ENCODE assay signal across 25 cellular contexts in the genomic region with DNA sequence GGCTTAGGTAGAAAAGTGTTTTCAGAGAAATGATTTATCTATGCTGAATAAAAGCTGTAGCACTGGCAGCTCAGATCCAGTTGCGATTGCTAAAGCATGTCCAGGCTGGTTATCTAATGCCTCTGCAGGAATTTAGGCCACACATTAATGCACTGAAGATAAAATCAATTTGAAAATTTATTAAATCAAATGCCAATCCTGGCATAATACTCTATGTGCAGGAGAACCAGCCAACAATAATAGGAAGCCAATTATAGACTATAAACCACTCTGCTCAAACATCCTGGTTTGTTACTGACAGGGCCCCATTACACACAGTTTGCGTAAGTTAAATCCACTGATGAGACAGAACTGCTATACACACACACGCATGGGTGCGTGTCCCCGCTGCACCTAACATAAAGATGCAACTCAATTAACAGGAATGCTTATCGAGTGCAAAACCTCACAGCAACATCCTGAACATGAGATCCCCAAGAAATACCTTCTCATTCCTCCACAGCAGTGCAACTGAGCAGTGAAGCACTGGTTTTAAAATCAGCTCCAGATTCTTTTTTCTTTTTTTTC. TPM values are rescaled to one million over a fixed set of nuclear protein-coding genes. Genes with fewer than 3 reads are reported as not detected.
DNase-seq lines count a peak whose midpoint lies in the region; ATAC-seq and TF ChIP-seq lines count a peak whose summit lies in the region.
"Had no signal": no experiment of that assay in that cellular context is flagged by ENCODE, and none has a peak within 500 bp of the region (broad histone marks: within the 10 kb centered on the region; RNA-seq: fewer than 3 reads in every experiment).

No MANE protein-coding gene starts in this region.

- no peaks in the 10 kb centered on the region for H3K9me3 ChIP-seq in breast epithelium
- H3K9me3 ChIP-seq: right lobe of liver, stomach, tibial artery had no signal

- no peaks in the 10 kb centered on the region for H3K36me3 ChIP-seq in breast epithelium
- H3K36me3 ChIP-seq: right lobe of liver, stomach, tibial artery had no signal

- no peak for TF ChIP-seq CTCF in C4-2B (conservative IDR thresholded peaks at IDR 0.05)
- no peak for TF ChIP-seq CTCF in breast epithelium (IDR thresholded peaks at IDR 0.05)

- H3K27ac ChIP-seq in C4-2B (peak overlapping the region; percentile 75), breast epithelium (peak overlapping the region; percentile 21 to 30)
- H3K27ac ChIP-seq: BLaER1 treated with 17β-estradiol and CSF1 and Interleukin-3, amounts not matched to agents 10 nM and 100 nM; parathyroid adenoma; right lobe of liver; stomach; tibial artery had no signal

- peaks cover 0 to 8% of the 10 kb centered on the region in 2 donors for H3K4me1 ChIP-seq in breast epithelium
- H3K4me1 ChIP-seq: parathyroid adenoma, right lobe of liver had no signal

- intact Hi-C loops in breast epithelium (cut with DNase I; ENCODE audit: low total_unique reads) = no loop called here

- no peak for TF ChIP-seq POLR2A in breast epithelium (IDR thresholded peaks at IDR 0.05)

- ATAC-seq in HG02870 (IDR thresholded peaks at IDR 0.05; ENCODE audit: unreplicated experiment) = no peak
- ATAC-seq: right lobe of liver had no signal

- no peaks in the 10 kb centered on the region for H3K27me3 ChIP-seq in breast epithelium
- H3K27me3 ChIP-seq: BLaER1 treated with 17β-estradiol and CSF1 and Interleukin-3, amounts not matched to agents 10 nM and 100 nM; right lobe of liver; stomach; tibial artery had no signal

- no peak overlapping the region for H3K4me3 ChIP-seq in breast epithelium
- H3K4me3 ChIP-seq: BLaER1 treated with 17β-estradiol and CSF1 and Interleukin-3, amounts not matched to agents 10 nM and 100 nM; right lobe of liver; stomach; tibial artery had no signal

- peak; percentile 61 to 71 for DNase-seq in NOMO-1 (lab: John Stamatoyannopoulos, UW; ENCODE audit: unreplicated experiment in 2 of 2)
- no peak for DNase-seq in breast epithelium (ENCODE audit: low spot score in 2 of 2)
- DNase-seq in iris pigment epithelial cell (ENCODE audit: low read depth) = peak; percentile 19
- no peak for DNase-seq in activated T-cell treated with anti-CD3 and anti-CD28 coated beads, Interleukin-2, amount 50 U/mL, for 48 hours
- no peak for DNase-seq in activated naive CD4-positive, alpha-beta T cell treated with Interleukin-2 at 50 U/mL for 16 hours
- no peak for DNase-seq in activated naive CD4-positive, alpha-beta T cell treated with anti-CD3 and anti-CD28 coated beads, Interleukin-2, amount 50 U/mL, for 16 hours
- DNase-seq: ACHN; activated CD4-positive, alpha-beta T cell treated with anti-CD3 and anti-CD28 coated beads, Interleukin-2, amount 10 ng/mL, durations not matched to agents 7 days and 5 days; activated naive CD8-positive, alpha-beta T cell treated with anti-CD3 and anti-CD28 coated beads for 36 hours; Calu3; DND-41; GOT3; islet precursor cell; Kasumi-1; NCI-H1092; NCI-H446 treated with DMSO at 0.1 percent for 48 hours; nephron progenitor cell; right lobe of liver; stimulated activated CD4-positive, alpha-beta T cell treated with anti-CD3 and anti-CD28 coated beads, Interleukin-15, amount 100 ng/mL, for 24 hours; stomach; tibial artery had no signal

RNA-seq across cellular contexts. Expression of a gene that starts 40.6 kb away (rescaled TPM):
- 100 to 1,000 TPM; 225 to 271 (median 252) TPM for total RNA-seq in breast epithelium

Comparison
In these comparisons a context has a peak if more than half of its experiments do, and no peak if none do; other contexts are left out.
1. DNase-seq: peak in NOMO-1 (2 of 2) and iris pigment epithelial cell (single experiment); none in breast epithelium (0 of 2), activated T-cell treated with anti-CD3 and anti-CD28 coated beads, Interleukin-2, amount 50 U/mL, for 48 hours (0 of 2), activated naive CD4-positive, alpha-beta T cell treated with Interleukin-2 at 50 U/mL for 16 hours (single experiment) and activated naive CD4-positive, alpha-beta T cell treated with anti-CD3 and anti-CD28 coated beads, Interleukin-2, amount 50 U/mL, for 16 hours (single experiment).